ENCODE assay signal across 1 cellular context in the genomic region with DNA sequence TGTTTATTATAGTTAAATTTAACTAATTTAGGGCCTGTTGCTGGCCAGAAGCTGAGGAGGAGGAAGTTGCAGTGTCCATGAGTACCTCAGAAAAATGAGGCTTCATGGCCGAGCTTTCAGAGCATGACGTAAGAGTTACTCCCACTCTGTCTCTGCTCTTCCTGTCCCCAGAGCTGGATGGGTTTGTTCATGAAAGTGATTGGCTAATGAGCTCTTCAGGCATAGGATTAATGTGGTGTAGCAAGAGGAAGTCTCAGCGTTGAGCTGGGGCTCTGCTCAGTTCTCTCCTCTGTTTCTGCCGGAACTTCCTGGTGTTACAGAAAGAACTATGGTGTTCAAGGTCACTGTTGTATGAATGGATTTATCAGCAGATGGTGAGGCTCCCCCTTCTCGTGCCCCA.
TF ChIP-seq lines count a peak whose summit lies in the region.

No MANE protein-coding gene starts in this region.

TF ChIP-seq in K562, 482 proteins besides CTCF, POLR2A, EP300 and RAD21 (continued from another document and continues in another):
- TF ChIP-seq CHD7 (IDR thresholded peaks at IDR 0.05; ENCODE audit: low read depth, low read length): no peak
- TF ChIP-seq CCAR2 (IDR thresholded peaks at IDR 0.05; ENCODE audit: low read depth, low read length): no peak
- TF ChIP-seq NR2C2 (CRISPR knock-in tag; IDR thresholded peaks at IDR 0.05): no peak
- peak; percentile 42; the same call in 1 of the 2 replicates for TF ChIP-seq NR2C2 (tag; IDR thresholded peaks at IDR 0.05)
- TF ChIP-seq ATF1 (CRISPR knock-in tag; IDR thresholded peaks at IDR 0.05): no peak
- peak; percentile 75 for TF ChIP-seq ATF1 (tag; IDR thresholded peaks at IDR 0.05)
- no peak for TF ChIP-seq ADNP (tag; IDR thresholded peaks at IDR 0.05)
- TF ChIP-seq, protein P1, sequence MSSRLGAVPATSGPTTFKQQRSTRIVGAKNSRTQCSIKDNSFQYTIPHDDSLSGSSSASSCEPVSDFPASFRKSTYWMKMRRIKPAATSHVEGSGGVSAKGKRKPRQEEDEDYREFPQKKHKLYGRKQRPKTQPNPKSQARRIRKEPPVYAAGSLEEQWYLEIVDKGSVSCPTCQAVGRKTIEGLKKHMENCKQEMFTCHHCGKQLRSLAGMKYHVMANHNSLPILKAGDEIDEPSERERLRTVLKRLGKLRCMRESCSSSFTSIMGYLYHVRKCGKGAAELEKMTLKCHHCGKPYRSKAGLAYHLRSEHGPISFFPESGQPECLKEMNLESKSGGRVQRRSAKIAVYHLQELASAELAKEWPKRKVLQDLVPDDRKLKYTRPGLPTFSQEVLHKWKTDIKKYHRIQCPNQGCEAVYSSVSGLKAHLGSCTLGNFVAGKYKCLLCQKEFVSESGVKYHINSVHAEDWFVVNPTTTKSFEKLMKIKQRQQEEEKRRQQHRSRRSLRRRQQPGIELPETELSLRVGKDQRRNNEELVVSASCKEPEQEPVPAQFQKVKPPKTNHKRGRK (tag; IDR thresholded peaks at IDR 0.05): no peak
- no peak for TF ChIP-seq HDAC6 (IDR thresholded peaks at IDR 0.05; ENCODE audit: low read depth, low read length)
- TF ChIP-seq MIER1 (IDR thresholded peaks at IDR 0.05; ENCODE audit: low read depth): no peak
- TF ChIP-seq, protein P2, sequence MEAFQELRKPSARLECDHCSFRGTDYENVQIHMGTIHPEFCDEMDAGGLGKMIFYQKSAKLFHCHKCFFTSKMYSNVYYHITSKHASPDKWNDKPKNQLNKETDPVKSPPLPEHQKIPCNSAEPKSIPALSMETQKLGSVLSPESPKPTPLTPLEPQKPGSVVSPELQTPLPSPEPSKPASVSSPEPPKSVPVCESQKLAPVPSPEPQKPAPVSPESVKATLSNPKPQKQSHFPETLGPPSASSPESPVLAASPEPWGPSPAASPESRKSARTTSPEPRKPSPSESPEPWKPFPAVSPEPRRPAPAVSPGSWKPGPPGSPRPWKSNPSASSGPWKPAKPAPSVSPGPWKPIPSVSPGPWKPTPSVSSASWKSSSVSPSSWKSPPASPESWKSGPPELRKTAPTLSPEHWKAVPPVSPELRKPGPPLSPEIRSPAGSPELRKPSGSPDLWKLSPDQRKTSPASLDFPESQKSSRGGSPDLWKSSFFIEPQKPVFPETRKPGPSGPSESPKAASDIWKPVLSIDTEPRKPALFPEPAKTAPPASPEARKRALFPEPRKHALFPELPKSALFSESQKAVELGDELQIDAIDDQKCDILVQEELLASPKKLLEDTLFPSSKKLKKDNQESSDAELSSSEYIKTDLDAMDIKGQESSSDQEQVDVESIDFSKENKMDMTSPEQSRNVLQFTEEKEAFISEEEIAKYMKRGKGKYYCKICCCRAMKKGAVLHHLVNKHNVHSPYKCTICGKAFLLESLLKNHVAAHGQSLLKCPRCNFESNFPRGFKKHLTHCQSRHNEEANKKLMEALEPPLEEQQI (IDR thresholded peaks at IDR 0.05): no peak
- TF ChIP-seq TOE1 (IDR thresholded peaks at IDR 0.05; ENCODE audit: borderline replicate concordance): no peak
- TF ChIP-seq TOE1 (CRISPR knock-in tag; IDR thresholded peaks at IDR 0.05; ENCODE audit: borderline replicate concordance, low read depth): no peak
- no peak for TF ChIP-seq SNRNP70 (optimal IDR thresholded peaks at IDR 0.05; ENCODE audit: low read depth, low read length)
- peak; percentile 89 for TF ChIP-seq ZNF175 (CRISPR knock-in tag; IDR thresholded peaks at IDR 0.05; ENCODE audit: low read depth)
- TF ChIP-seq ELF1 (tag; IDR thresholded peaks at IDR 0.05): peak; percentile 25; the same call in 1 of the 2 replicates
- no peak for TF ChIP-seq TCF15 (CRISPR knock-in tag; IDR thresholded peaks at IDR 0.05)
- no peak for TF ChIP-seq EP400 (IDR thresholded peaks at IDR 0.05)
- TF ChIP-seq CEBPB (tag; IDR thresholded peaks at IDR 0.05): peak; percentile 77
- no peak for TF ChIP-seq HNRNPH1 (optimal IDR thresholded peaks at IDR 0.05; ENCODE audit: low read depth, low read length)
- peak; percentile 61; the same call in 1 of the 2 replicates for TF ChIP-seq EHMT2 (IDR thresholded peaks at IDR 0.05)
- TF ChIP-seq RUNX1 (IDR thresholded peaks at IDR 0.05; ENCODE audit: low read depth): no peak
- no peak for TF ChIP-seq HNRNPL (IDR thresholded peaks at IDR 0.05; ENCODE audit: low read depth, low read length)
- peak; percentile 86 for TF ChIP-seq ATF3 (IDR thresholded peaks at IDR 0.05)
- TF ChIP-seq ATF3 (CRISPR knock-in tag; conservative IDR thresholded peaks at IDR 0.05): no peak
- 0 out of 2 replicates have a peak, but pooled peaks have one; percentile 20 for TF ChIP-seq MTA3 (IDR thresholded peaks at IDR 0.05; ENCODE audit: borderline replicate concordance)
- peak; percentile 83 for TF ChIP-seq JUND (IDR thresholded peaks at IDR 0.05; ENCODE audit: borderline replicate concordance, low read depth, low read length)
- TF ChIP-seq JUND (tag; IDR thresholded peaks at IDR 0.05; ENCODE audit: borderline replicate concordance, low read depth, low read length): peak; percentile 85
- TF ChIP-seq POLR2H (tag; IDR thresholded peaks at IDR 0.05; ENCODE audit: low read depth): no peak; the same call in 1 of the 2 replicates
- 0 out of 2 replicates have a peak, but pooled peaks have one; percentile 33 for TF ChIP-seq SMAD4 (CRISPR knock-in tag; conservative IDR thresholded peaks at IDR 0.05)
- no peak for TF ChIP-seq FOS (IDR thresholded peaks at IDR 0.05; ENCODE audit: extremely low read depth, insufficient read length)
- no peak for TF ChIP-seq CAMTA2 (CRISPR knock-in tag; conservative IDR thresholded peaks at IDR 0.05)
- TF ChIP-seq TBL1XR1 (IDR thresholded peaks at IDR 0.05; ENCODE audit: low read length in 2 of 2): no peak
- no peak for TF ChIP-seq MAFK (IDR thresholded peaks at IDR 0.05; ENCODE audit: low read length)
- TF ChIP-seq TCF7 (IDR thresholded peaks at IDR 0.05; ENCODE audit: borderline replicate concordance): no peak
- TF ChIP-seq ZNF699 (CRISPR knock-in tag; IDR thresholded peaks at IDR 0.05; ENCODE audit: insufficient replicate concordance): no peak
- TF ChIP-seq ZNF551 (CRISPR knock-in tag; IDR thresholded peaks at IDR 0.05): no peak
- peak; percentile 78 for TF ChIP-seq CREM (IDR thresholded peaks at IDR 0.05; ENCODE audit: low read depth)
- no peak for TF ChIP-seq SMARCA4 (IDR thresholded peaks at IDR 0.05)
- TF ChIP-seq FOXM1 (IDR thresholded peaks at IDR 0.05; ENCODE audit: low read depth): no peak
- TF ChIP-seq FOXM1 (CRISPR knock-in tag; IDR thresholded peaks at IDR 0.05; ENCODE audit: low read depth): no peak
- TF ChIP-seq YY1 (IDR thresholded peaks at IDR 0.05; ENCODE audit: borderline replicate concordance in 1 of 3, control insufficient read depth in 1 of 3, extremely low read depth in 1 of 3, insufficient read depth in 3 of 3, insufficient read length in 1 of 3, insufficient replicate concordance in 2 of 3, low read depth in 1 of 3, low read length in 2 of 3): peak in 2 of 3 experiments; percentile 44 to 67
- TF ChIP-seq HNRNPLL (IDR thresholded peaks at IDR 0.05; ENCODE audit: low read depth, low read length, poor library complexity, severe bottlenecking): no peak
- no peak for TF ChIP-seq RFX7 (CRISPR knock-in tag; IDR thresholded peaks at IDR 0.05)
- peak; percentile 40; the same call in 1 of the 2 replicates for TF ChIP-seq CXXC5 (CRISPR knock-in tag; IDR thresholded peaks at IDR 0.05)
- TF ChIP-seq SIN3A (IDR thresholded peaks at IDR 0.05; ENCODE audit: borderline replicate concordance in 2 of 2, control insufficient read depth in 1 of 2, low read depth in 2 of 2, low read length in 2 of 2): no peak
- TF ChIP-seq ZNF589 (CRISPR knock-in tag; IDR thresholded peaks at IDR 0.05; ENCODE audit: low read depth): peak; percentile 65; the same call in 1 of the 2 replicates
- no peak for TF ChIP-seq SP1 (CRISPR knock-in tag; IDR thresholded peaks at IDR 0.05)
- no peak for TF ChIP-seq FOXP1 (CRISPR knock-in tag; IDR thresholded peaks at IDR 0.05)
- TF ChIP-seq DNMT1 (IDR thresholded peaks at IDR 0.05): no peak
- TF ChIP-seq MTA2 (IDR thresholded peaks at IDR 0.05; ENCODE audit: low read depth): no peak
- TF ChIP-seq FOXJ2 (tag; IDR thresholded peaks at IDR 0.05): no peak
